Comparison of ENCODE assay signal across 30 cellular contexts in genomic region chr1:164524810-164525209, GRCh38. TPM values are rescaled to one million over a fixed set of nuclear protein-coding genes. Genes with fewer than 3 reads are reported as not detected.
A peak's percentile ranks its signal among the peaks of the same experiment; 100 is the strongest.
DNase-seq lines count a peak whose midpoint lies in the region; ATAC-seq and TF ChIP-seq lines count a peak whose summit lies in the region.
"Had no signal": no experiment of that assay in that cellular context is flagged by ENCODE, and none has a peak within 500 bp of the region (broad histone marks: within the 10 kb centered on the region; RNA-seq: fewer than 3 reads in every experiment).

No MANE protein-coding gene starts in this region.

- H3K36me3 ChIP-seq in IMR-90 (ENCODE audit: control insufficient read depth, insufficient read depth, low read length) = no peaks in the 10 kb centered on the region
- H3K36me3 ChIP-seq in gastroesophageal sphincter = no peaks in the 10 kb centered on the region
- H3K36me3 ChIP-seq: left ventricle myocardium inferior, pancreas had no signal

- CTCF ChIA-PET in IMR-90 (lab: Yijun Ruan, JAX) = no interaction called here

- H3K79me1 ChIP-seq in IMR-90 (ENCODE audit: low read depth in 1 of 2, low read length in 2 of 2) = no peaks in the 10 kb centered on the region

- no peak overlapping the region for H2BK20ac ChIP-seq in IMR-90 (ENCODE audit: low read depth, low read length)

- no peak overlapping the region for H2AK9ac ChIP-seq in IMR-90 (replicated peaks; ENCODE audit: low read depth, low read length, poor library complexity)

- no peak overlapping the region for H2AK5ac ChIP-seq in IMR-90 (ENCODE audit: low read depth, low read length)

- peak; percentile 64 for ATAC-seq in IMR-90 (ENCODE audit: low read depth)
- no peak for ATAC-seq in gastroesophageal sphincter
- ATAC-seq in GM19467 (IDR thresholded peaks at IDR 0.05; ENCODE audit: unreplicated experiment) = no peak
- ATAC-seq: activated T-cell treated with anti-CD3 and anti-CD28 coated beads, Interleukin-2, amount 50 U/mL, for 72 hours; natural killer cell; right cardiac atrium had no signal

- H3K27ac ChIP-seq in IMR-90 (ENCODE audit: insufficient read depth, low read length) (peak overlapping the region; percentile 37; the same call in 1 of the 2 replicates), gastroesophageal sphincter (no peak overlapping the region)
- H3K27ac ChIP-seq: left ventricle myocardium inferior, pancreas, RWPE1 had no signal

- no peak overlapping the region for H2BK5ac ChIP-seq in IMR-90 (ENCODE audit: low read depth, low read length, poor library complexity, severe bottlenecking)

- H3K9me3 ChIP-seq in IMR-90 (ENCODE audit: control insufficient read depth, insufficient read depth, low read length) = peaks cover 4% of the 10 kb centered on the region; the same call in 1 of the 2 replicates
- peaks cover 0 to 13% (median 0%) of the 10 kb centered on the region in 3 donors for H3K9me3 ChIP-seq in gastroesophageal sphincter
- H3K9me3 ChIP-seq: pancreas had no signal

- H3K18ac ChIP-seq in IMR-90 (ENCODE audit: low read depth, low read length) = peak overlapping the region; percentile 59; the same call in 1 of the 2 replicates

- no peak overlapping the region; the same call in 1 of the 2 replicates for H3K4me2 ChIP-seq in IMR-90 (ENCODE audit: low read depth, low read length)

- H3K4me1 ChIP-seq in IMR-90 (ENCODE audit: control insufficient read depth, insufficient read depth, low read length) = no peaks in the 10 kb centered on the region; the same call in 1 of the 2 replicates
- peaks cover 0 to 9% (median 3%) of the 10 kb centered on the region in 3 donors for H3K4me1 ChIP-seq in gastroesophageal sphincter
- H3K4me1 ChIP-seq: left ventricle myocardium inferior, pancreas had no signal

- H3K4me3 ChIP-seq in IMR-90 (ENCODE audit: insufficient read depth, low read depth, low read length) (no peak overlapping the region), astrocyte of the cerebellum (ENCODE audit: low read depth, low read length) (no peak overlapping the region), fibroblast of the aortic adventitia (ENCODE audit: low read depth, low read length) (no peak overlapping the region), gastroesophageal sphincter (no peak overlapping the region)
- H3K4me3 ChIP-seq: left ventricle myocardium inferior, pancreas had no signal

- dilution Hi-C loops in IMR-90 (cut with HindIII; ENCODE audit: low sequenced_read_pairs, unreplicated experiment) = no loop called here

- no TSS peak for BruUV-seq in IMR-90 (replicated peaks; lab: Mats Ljungman, UMichigan)

- peak overlapping the region; percentile 81; the same call in 1 of the 2 replicates for H4K5ac ChIP-seq in IMR-90 (ENCODE audit: low read depth, low read length)

- no peak for TF ChIP-seq EP300 in gastroesophageal sphincter (IDR thresholded peaks at IDR 0.05)

- intact Hi-C loops in IMR-90 (cut with micrococcal nuclease) = no loop called here

- H2AFZ ChIP-seq in IMR-90 (replicated peaks; ENCODE audit: low read length, poor library complexity) = no peak overlapping the region

- TF ChIP-seq RAD21 in IMR-90 (IDR thresholded peaks at IDR 0.05; ENCODE audit: low read length) = no peak

- H3K27me3 ChIP-seq in IMR-90 (ENCODE audit: control insufficient read depth, insufficient read depth, low read length) (no peaks in the 10 kb centered on the region), gastroesophageal sphincter (no peaks in the 10 kb centered on the region)
- H3K27me3 ChIP-seq: pancreas had no signal

- no peak overlapping the region for H3K9ac ChIP-seq in IMR-90 (ENCODE audit: low read depth, low read length)

- no CpG with 5 or more reads among the region's 2 CpGs for WGBS in IMR-90 (ENCODE audit: extremely low coverage in 2 of 2, insufficient read length in 1 of 2), 2 experiments
- WGBS in gastroesophageal sphincter (ENCODE audit: low coverage in 1 of 2), 2 donors = 23 to 44% methylated on average over 2 of the region's 2 CpGs

- H4K91ac ChIP-seq in IMR-90 (ENCODE audit: insufficient read depth, low read depth, low read length) = no peak overlapping the region

- POLR2A ChIA-PET in IMR-90 (lab: Charles Lee; ENCODE audit: unreplicated experiment) = no interaction called here

- H2BK15ac ChIP-seq in IMR-90 (ENCODE audit: low read depth, low read length) = no peak overlapping the region

- no peaks in the 10 kb centered on the region for H3K9me1 ChIP-seq in IMR-90 (ENCODE audit: insufficient read depth, low read length)

- TF ChIP-seq CTCF in IMR-90 (conservative IDR thresholded peaks at IDR 0.05; ENCODE audit: low read depth, low read length) (no peak), astrocyte of the cerebellum (IDR thresholded peaks at IDR 0.05; ENCODE audit: low read depth, low read length, missing control alignments) (no peak), fibroblast of the aortic adventitia (IDR thresholded peaks at IDR 0.05; ENCODE audit: insufficient read depth, low read length) (no peak), gastroesophageal sphincter (IDR thresholded peaks at IDR 0.05) (no peak)

- no peak overlapping the region for H3K56ac ChIP-seq in IMR-90 (ENCODE audit: extremely low read depth, insufficient read depth, low read length)

- no peak overlapping the region for H4K8ac ChIP-seq in IMR-90 (ENCODE audit: low read depth in 2 of 2, low read length in 2 of 2)

- TF ChIP-seq POLR2A in IMR-90 (IDR thresholded peaks at IDR 0.05; ENCODE audit: low read depth, low read length) = no peak
- TF ChIP-seq POLR2A in gastroesophageal sphincter (IDR thresholded peaks at IDR 0.05) = no peak

- in situ Hi-C loops in IMR-90 (cut with MboI; ENCODE audit: low sequenced_read_pairs) = no loop called here
- in situ Hi-C loops in astrocyte of the cerebellum (cut with HindIII; ENCODE audit: low sequenced_read_pairs) = loop anchor here (25.0 kb wide), 1 partner anchor 113 kb away; no protein-coding TSS in a partner anchor

- H3K23ac ChIP-seq in IMR-90 (ENCODE audit: low read depth, low read length) = no peak overlapping the region

- no peak overlapping the region for H2BK120ac ChIP-seq in IMR-90 (ENCODE audit: low read depth, low read length)

- no peaks in the 10 kb centered on the region for H4K20me1 ChIP-seq in IMR-90 (ENCODE audit: insufficient read depth, low read length)

- peak; percentile 4 for DNase-seq in IMR-90
- DNase-seq in astrocyte of the cerebellum (ENCODE audit: low read depth) = peak; percentile 5
- DNase-seq in fibroblast of the aortic adventitia (ENCODE audit: low read depth) = peak; percentile 83
- no peak for DNase-seq in AG08396 (ENCODE audit: low spot score)
- DNase-seq in SHP77 (lab: John Stamatoyannopoulos, UW) = no peak
- DNase-seq: activated CD4-positive, alpha-beta T cell treated with anti-CD3 and anti-CD28 coated beads, Interleukin-2, amount 10 ng/mL, durations not matched to agents 7 days and 5 days; activated naive CD4-positive, alpha-beta T cell treated with anti-CD3 and anti-CD28 coated beads for 36 hours; activated T-cell treated with anti-CD3 and anti-CD28 coated beads, Interleukin-2, amount 50 U/mL, for 72 hours; AML-193; amygdala; caudate nucleus; CD8-positive, alpha-beta memory T cell; dermis blood vessel endothelial cell; foreskin melanocyte; GDM1; hippocampal formation; immature natural killer cell; KG1; left ventricle myocardium inferior; natural killer cell; NCI-H69; pancreas; right cardiac atrium; stimulated activated CD4-positive, alpha-beta T cell treated with anti-CD3 and anti-CD28 coated beads, Interleukin-12 subunit alpha, Interleukin-12 subunit beta, amount 100 ng/mL, for 4 hours; stimulated activated CD4-positive, alpha-beta T cell treated with anti-CD3 and anti-CD28 coated beads, Interleukin-4, amount 100 ng/mL, for 4 hours; stimulated activated naive CD4-positive, alpha-beta T cell had no signal

- H3K14ac ChIP-seq in IMR-90 (replicated peaks; ENCODE audit: low read depth, low read length) = no peak overlapping the region

- no peak overlapping the region for H3K4ac ChIP-seq in IMR-90 (ENCODE audit: low read depth, low read length)

TF ChIP-seq in IMR-90, 13 proteins besides CTCF, POLR2A, EP300 and RAD21:
- TF ChIP-seq RCOR1 (IDR thresholded peaks at IDR 0.05; ENCODE audit: insufficient replicate concordance, low read length) (no peak), ELK1 (IDR thresholded peaks at IDR 0.05; ENCODE audit: borderline replicate concordance, low read depth, low read length) (no peak), MXI1 (IDR thresholded peaks at IDR 0.05; ENCODE audit: borderline replicate concordance, low read depth, low read length) (no peak), USF2 (IDR thresholded peaks at IDR 0.05; ENCODE audit: low read depth, low read length) (no peak), MAZ (IDR thresholded peaks at IDR 0.05; ENCODE audit: borderline replicate concordance, low read depth, low read length) (no peak), FOS (IDR thresholded peaks at IDR 0.05; ENCODE audit: low read depth, low read length) (no peak)

RNA-seq across cellular contexts. Expression of gene PBX1, which starts 34.2 kb away (rescaled TPM):
- 17.5 and 17.9 TPM in 2 replicates for total RNA-seq in IMR-90 (2012; rRNA removed)
- polyA plus RNA-seq in IMR-90 (2012; rRNA removed) = 12.3 and 13.9 TPM in 2 replicates
- 7.1 and 11.7 TPM in 2 replicates for polyA plus RNA-seq in IMR-90 (2012; cell fraction: cytosol; rRNA removed)
- 8.2 and 17.8 TPM in 2 replicates for polyA plus RNA-seq in IMR-90 (2012; cell fraction: nucleus; rRNA removed; ENCODE audit: low replicate concordance)
- total RNA-seq in fibroblast of the aortic adventitia (ENCODE audit: low replicate concordance) = 66.1 and 95.6 TPM in 2 replicates
- total RNA-seq in gastroesophageal sphincter = 100 to 1,000 TPM in 3 of 4 donors, 10 to 100 TPM in 1; 75.8 to 177 (median 140) TPM
- total RNA-seq: T-helper 2 cell treated with Interferon-gamma antibody and Interleukin-4, amounts not matched to agents 100 ng/mL and 5 ng/mL, for 36 hours had no signal

Comparison
In these comparisons a context has a peak if more than half of its experiments do, and no peak if none do; other contexts are left out.
1. DNase-seq: peak in IMR-90 (single experiment), astrocyte of the cerebellum (single experiment) and fibroblast of the aortic adventitia (single experiment); none in AG08396 (single experiment) and SHP77 (0 of 2).